In the genomic region with DNA sequence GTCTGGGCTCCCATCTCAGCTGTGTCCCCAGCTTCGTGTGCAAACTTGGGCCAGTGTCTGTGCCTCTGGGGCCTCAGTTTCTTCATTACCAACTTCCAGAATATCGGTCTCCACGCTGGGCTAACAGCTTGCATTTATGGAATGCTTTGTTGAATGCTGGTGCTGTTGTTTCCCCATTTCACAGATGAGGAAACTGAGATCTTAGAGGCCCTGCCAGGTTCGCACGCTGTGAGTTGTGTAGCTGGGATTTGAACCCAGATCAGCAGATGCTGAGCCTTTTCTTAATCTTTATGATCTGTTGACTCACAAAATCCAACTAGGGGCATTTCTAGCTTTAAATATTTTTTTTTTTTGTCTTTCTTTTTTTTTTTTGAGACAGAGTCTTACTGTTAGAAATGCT, we compare ENCODE assay signal across 20 cellular contexts.
"Had no signal": no experiment of that assay in that cellular context is flagged by ENCODE, and none has a peak within 500 bp of the region (broad histone marks: within the 10 kb centered on the region; RNA-seq: fewer than 3 reads in every experiment).

No MANE protein-coding gene starts in this region.

- H3K27me3 Mint-ChIP-seq: activated CD8-positive, alpha-beta T cell treated with anti-CD3 and anti-CD28 coated beads for 36 hours; activated naive CD4-positive, alpha-beta T cell treated with anti-CD3 and anti-CD28 coated beads, Interleukin-2, amount 50 U/mL, for 24 hours; central memory CD8-positive, alpha-beta T cell had no signal

- H3K27ac Mint-ChIP-seq: activated CD8-positive, alpha-beta T cell treated with anti-CD3 and anti-CD28 coated beads for 36 hours; activated naive CD4-positive, alpha-beta T cell treated with anti-CD3 and anti-CD28 coated beads, Interleukin-2, amount 50 U/mL, for 24 hours; activated T-cell treated with anti-CD3 and anti-CD28 coated beads, Interleukin-2, amount 50 U/mL, for 72 hours; activated T-helper 2 cell treated with anti-CD3 and anti-CD28 coated beads, Interferon-gamma antibody, Interleukin-2, Interleukin-4, amounts not matched to agents 10 μg/mL and 5 μg/mL and 100 μg/mL, durations not matched to agents 14 hours and 24 hours and 36 hours had no signal

- H3K27ac ChIP-seq: SK-N-MC had no signal

- H3K4me3 Mint-ChIP-seq: activated CD8-positive, alpha-beta T cell treated with anti-CD3 and anti-CD28 coated beads for 36 hours; activated naive CD4-positive, alpha-beta T cell treated with anti-CD3 and anti-CD28 coated beads, Interleukin-2, amount 50 U/mL, for 24 hours; activated T-cell treated with anti-CD3 and anti-CD28 coated beads, Interleukin-2, amount 50 U/mL, for 72 hours; central memory CD8-positive, alpha-beta T cell had no signal

- H3K4me1 Mint-ChIP-seq: activated naive CD4-positive, alpha-beta T cell treated with anti-CD3 and anti-CD28 coated beads, Interleukin-2, amount 50 U/mL, for 24 hours; central memory CD8-positive, alpha-beta T cell had no signal

- DNase-seq: activated CD4-positive, alpha-beta T cell treated with anti-CD3 and anti-CD28 coated beads for 4 hours; activated CD8-positive, alpha-beta memory T cell treated with anti-CD3 and anti-CD28 coated beads, Interleukin-2, amount 50 U/mL, for 4 hours; activated CD8-positive, alpha-beta T cell treated with anti-CD3 and anti-CD28 coated beads for 36 hours; activated T-cell treated with anti-CD3 and anti-CD28 coated beads, Interleukin-2, amount 50 U/mL, for 72 hours; aorta; Kasumi-1; NCI-H1048; NCI-H146; NCI-H187 treated with DMSO at 0.1 percent for 48 hours; NCI-H2081 treated with DMSO at 0.1 percent for 48 hours; NCI-H446; NCI-H524; T-helper 1 cell; WERI-Rb-1 had no signal

- FAIRE-seq: bronchial epithelial cell, RCC 7860 had no signal

- H3K4me3 ChIP-seq: SK-N-MC had no signal

- H3K36me3 ChIP-seq: WERI-Rb-1 had no signal

- H3K9me3 Mint-ChIP-seq: activated T-helper 2 cell treated with anti-CD3 and anti-CD28 coated beads, Interferon-gamma antibody, Interleukin-2, Interleukin-4, amounts not matched to agents 10 μg/mL and 5 μg/mL and 100 μg/mL, durations not matched to agents 14 hours and 24 hours and 36 hours; central memory CD8-positive, alpha-beta T cell had no signal
